ENCODE assay signal across 10 cellular contexts in the genomic region with DNA sequence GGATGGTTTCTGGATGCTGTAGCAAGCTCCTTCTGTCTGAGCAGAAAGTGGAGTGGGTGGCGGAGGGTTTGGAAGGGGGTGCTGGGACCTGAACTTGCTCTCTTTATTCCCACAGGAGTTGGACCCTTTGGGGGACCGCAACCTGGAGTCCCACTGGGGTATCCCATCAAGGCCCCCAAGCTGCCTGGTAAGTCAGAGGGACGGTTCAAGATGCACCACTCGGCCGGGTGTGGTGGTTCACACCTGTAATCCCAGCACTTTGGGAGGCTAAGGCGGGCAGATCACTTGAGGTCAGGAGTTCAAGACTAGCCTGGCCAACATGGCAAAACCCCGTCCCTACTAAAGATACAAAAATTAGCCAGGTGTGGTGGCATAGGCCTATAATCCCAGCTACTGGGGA. TPM values are rescaled to one million over a fixed set of nuclear protein-coding genes. Genes with fewer than 3 reads are reported as not detected.
"Had no signal": no experiment of that assay in that cellular context is flagged by ENCODE, and none has a peak within 500 bp of the region (broad histone marks: within the 10 kb centered on the region; RNA-seq: fewer than 3 reads in every experiment).

No MANE protein-coding gene starts in this region.

RNA-seq across cellular contexts. Expression of a gene that starts 18.6 kb away (rescaled TPM):
- total RNA-seq: activated B cell treated with CpG ODN at 0.5 μM for 24 hours; activated CD4-positive, alpha-beta memory T cell treated with anti-CD3 and anti-CD28 coated beads for 36 hours; activated CD4-positive, alpha-beta T cell treated with anti-CD3 and anti-CD28 coated beads, Interleukin-2, amount 10 ng/mL, durations not matched to agents 24 days and 14 days; activated CD8-positive, alpha-beta T cell treated with anti-CD3 and anti-CD28 coated beads for 36 hours; activated naive CD4-positive, alpha-beta T cell treated with anti-CD3 and anti-CD28 coated beads, Interleukin-2, amount 50 U/mL, for 72 hours; activated naive CD8-positive, alpha-beta T cell treated with anti-CD3 and anti-CD28 coated beads for 36 hours; activated T-cell treated with anti-CD3 and anti-CD28 coated beads, Interleukin-2, amount 50 U/mL, for 72 hours; activated T-helper 1 cell treated with anti-CD3 and anti-CD28 coated beads, Interleukin-12 subunit alpha, Interleukin-12 subunit beta, Interleukin-2, Interleukin-4 antibody, amounts not matched to agents 30 ng/mL and 10 ng/mL and 1 ng/mL, durations not matched to agents 14 hours and 24 hours and 36 hours; activated T-helper 17 cell treated with anti-CD3 and anti-CD28 coated beads, Interleukin-2, amount 50 U/mL, for 72 hours had no signal
- polyA plus RNA-seq: cardiac muscle cell had no signal
